16 cellular contexts compared by ENCODE assay signal in genomic region chr4:65592089-65592488, GRCh38.
"Had no signal": no experiment of that assay in that cellular context is flagged by ENCODE, and none has a peak within 500 bp of the region (broad histone marks: within the 10 kb centered on the region; RNA-seq: fewer than 3 reads in every experiment).

No MANE protein-coding gene starts in this region.

- H3K27ac ChIP-seq: cardiac muscle cell, left lung, neutrophil, parathyroid adenoma, spleen, thoracic aorta, upper lobe of right lung had no signal

- H3K9me3 ChIP-seq: left lung, neutrophil, spleen, thoracic aorta, upper lobe of right lung had no signal

- H3K79me2 ChIP-seq: parathyroid adenoma had no signal

- H3K4me1 Mint-ChIP-seq: activated CD4-positive, alpha-beta memory T cell treated with anti-CD3 and anti-CD28 coated beads, Interleukin-2, amount 10 ng/mL, durations not matched to agents 7 days and 5 days; activated CD4-positive, alpha-beta T cell treated with anti-CD3 and anti-CD28 coated beads for 36 hours; activated CD8-positive, alpha-beta memory T cell treated with anti-CD3 and anti-CD28 coated beads, Interleukin-2, amount 10 ng/mL, durations not matched to agents 7 days and 5 days; activated naive CD8-positive, alpha-beta T cell treated with anti-CD3 and anti-CD28 coated beads for 36 hours; stimulated activated naive B cell treated with anti-CD40 and anti-IgM and Interleukin-4, amounts not matched to agents 10 μg/mL and 1 μg/mL and 100 μg/mL, for 72 hours had no signal

- H3K4me3 ChIP-seq: cardiac muscle cell, left lung, spleen, thoracic aorta, upper lobe of right lung had no signal

- H3K9me3 Mint-ChIP-seq: dendritic cell treated with granulocyte-macrophage colony-stimulating factor and Interleukin-4, amounts not matched to agents 40 ng/mL and 50 ng/mL, for 4 days; stimulated activated naive B cell treated with anti-CD40 and anti-IgM and Interleukin-4, amounts not matched to agents 10 μg/mL and 1 μg/mL and 100 μg/mL, for 72 hours had no signal

- H3K36me3 Mint-ChIP-seq: activated CD8-positive, alpha-beta memory T cell treated with anti-CD3 and anti-CD28 coated beads, Interleukin-2, amount 10 ng/mL, durations not matched to agents 7 days and 5 days; activated naive CD8-positive, alpha-beta T cell treated with anti-CD3 and anti-CD28 coated beads for 36 hours; stimulated activated naive B cell treated with anti-CD40 and anti-IgM and Interleukin-4, amounts not matched to agents 10 μg/mL and 1 μg/mL and 100 μg/mL, for 72 hours had no signal

- H3K27me3 ChIP-seq: cardiac muscle cell, left lung, neutrophil, spleen, upper lobe of right lung had no signal

- H3K36me3 ChIP-seq: cardiac muscle cell, left lung, neutrophil, spleen, thoracic aorta, upper lobe of right lung had no signal

- H3K27me3 Mint-ChIP-seq: activated CD4-positive, alpha-beta memory T cell treated with anti-CD3 and anti-CD28 coated beads, Interleukin-2, amount 10 ng/mL, durations not matched to agents 7 days and 5 days; activated CD4-positive, alpha-beta T cell treated with anti-CD3 and anti-CD28 coated beads for 36 hours; activated CD8-positive, alpha-beta memory T cell treated with anti-CD3 and anti-CD28 coated beads, Interleukin-2, amount 10 ng/mL, durations not matched to agents 7 days and 5 days; activated naive CD8-positive, alpha-beta T cell treated with anti-CD3 and anti-CD28 coated beads for 36 hours; dendritic cell treated with granulocyte-macrophage colony-stimulating factor and Interleukin-4, amounts not matched to agents 40 ng/mL and 50 ng/mL, for 4 days; stimulated activated naive B cell treated with anti-CD40 and anti-IgM and Interleukin-4, amounts not matched to agents 10 μg/mL and 1 μg/mL and 100 μg/mL, for 72 hours had no signal

- DNase-seq: activated CD4-positive, alpha-beta memory T cell treated with anti-CD3 and anti-CD28 coated beads, Interleukin-2, amount 10 ng/mL, durations not matched to agents 7 days and 5 days; activated CD4-positive, alpha-beta T cell treated with anti-CD3 and anti-CD28 coated beads for 36 hours; activated CD8-positive, alpha-beta memory T cell treated with anti-CD3 and anti-CD28 coated beads, Interleukin-2, amount 10 ng/mL, durations not matched to agents 7 days and 5 days; activated naive CD8-positive, alpha-beta T cell treated with anti-CD3 and anti-CD28 coated beads for 36 hours; amniotic stem cell; effector CD8-positive, alpha-beta T cell; kidney; left lung; spleen; stimulated activated naive B cell treated with anti-CD40 and anti-IgM and Interleukin-4, amounts not matched to agents 10 μg/mL and 1 μg/mL and 100 μg/mL, for 72 hours; upper lobe of right lung had no signal

- H3K4me1 ChIP-seq: left lung, parathyroid adenoma, spleen, upper lobe of right lung had no signal

- H3K27ac Mint-ChIP-seq: activated CD4-positive, alpha-beta memory T cell treated with anti-CD3 and anti-CD28 coated beads, Interleukin-2, amount 10 ng/mL, durations not matched to agents 7 days and 5 days; activated CD4-positive, alpha-beta T cell treated with anti-CD3 and anti-CD28 coated beads for 36 hours; activated CD8-positive, alpha-beta memory T cell treated with anti-CD3 and anti-CD28 coated beads, Interleukin-2, amount 10 ng/mL, durations not matched to agents 7 days and 5 days; activated naive CD8-positive, alpha-beta T cell treated with anti-CD3 and anti-CD28 coated beads for 36 hours; dendritic cell treated with granulocyte-macrophage colony-stimulating factor and Interleukin-4, amounts not matched to agents 40 ng/mL and 50 ng/mL, for 4 days; stimulated activated naive B cell treated with anti-CD40 and anti-IgM and Interleukin-4, amounts not matched to agents 10 μg/mL and 1 μg/mL and 100 μg/mL, for 72 hours had no signal

- H3K4me3 Mint-ChIP-seq: activated CD4-positive, alpha-beta memory T cell treated with anti-CD3 and anti-CD28 coated beads, Interleukin-2, amount 10 ng/mL, durations not matched to agents 7 days and 5 days; activated CD4-positive, alpha-beta T cell treated with anti-CD3 and anti-CD28 coated beads for 36 hours; activated CD8-positive, alpha-beta memory T cell treated with anti-CD3 and anti-CD28 coated beads, Interleukin-2, amount 10 ng/mL, durations not matched to agents 7 days and 5 days; activated naive CD8-positive, alpha-beta T cell treated with anti-CD3 and anti-CD28 coated beads for 36 hours; dendritic cell treated with granulocyte-macrophage colony-stimulating factor and Interleukin-4, amounts not matched to agents 40 ng/mL and 50 ng/mL, for 4 days; stimulated activated naive B cell treated with anti-CD40 and anti-IgM and Interleukin-4, amounts not matched to agents 10 μg/mL and 1 μg/mL and 100 μg/mL, for 72 hours had no signal

- H3K9ac ChIP-seq: parathyroid adenoma had no signal

- ATAC-seq: activated CD4-positive, alpha-beta T cell treated with anti-CD3 and anti-CD28 coated beads for 36 hours; activated CD8-positive, alpha-beta memory T cell treated with anti-CD3 and anti-CD28 coated beads, Interleukin-2, amount 10 ng/mL, durations not matched to agents 7 days and 5 days; left lung; stimulated activated naive B cell treated with anti-CD40 and anti-IgM and Interleukin-4, amounts not matched to agents 10 μg/mL and 1 μg/mL and 100 μg/mL, for 72 hours; upper lobe of right lung had no signal

- H2AFZ ChIP-seq: parathyroid adenoma had no signal
